ENCODE assay signal across 10 cellular contexts in genomic region chr11:118771481-118772278, GRCh38. TPM values are rescaled to one million over a fixed set of nuclear protein-coding genes. Genes with fewer than 3 reads are reported as not detected.
A peak's percentile ranks its signal among the peaks of the same experiment; 100 is the strongest.
DNase-seq lines count a peak whose midpoint lies in the region; ATAC-seq, FAIRE-seq and TF ChIP-seq lines count a peak whose summit lies in the region.
"Had no signal": no experiment of that assay in that cellular context is flagged by ENCODE, and none has a peak within 500 bp of the region (broad histone marks: within the 10 kb centered on the region; RNA-seq: fewer than 3 reads in every experiment).

No MANE protein-coding gene starts in this region.

- H3K36me3 ChIP-seq in A673 (ENCODE audit: insufficient read depth, low read length, poor library complexity, severe bottlenecking) (peaks cover 89% of the 10 kb centered on the region), HepG2 (replicated peaks in 1 of 2; ENCODE audit: control insufficient read depth in 1 of 2, insufficient read depth in 2 of 2, low read length in 2 of 2) (peaks cover 17 to 62% of the 10 kb centered on the region in 2 experiments; a peak in 4 of 5 replicates)

- peaks cover 79% of the 10 kb centered on the region for H3K4me1 Mint-ChIP-seq in activated B cell treated with CpG ODN at 0.5 μM for 24 hours
- H3K4me1 Mint-ChIP-seq in HFFc6 (ENCODE audit: low read depth), result peaks cover 25% of the 10 kb centered on the region

- WGBS in HepG2 (ENCODE audit: low lambda C conversion rate), result 91% methylated on average over 4 of the region's 4 CpGs

- DNase-seq in A673 (ENCODE audit: low spot score), result no peak
- no peak for DNase-seq in GM18507 (ENCODE audit: extremely low spot score, insufficient read length, low read depth)
- DNase-seq in activated B cell treated with CpG ODN at 0.5 μM for 24 hours, result no peak
- DNase-seq in HepG2 (ENCODE audit: low spot score), result no peak
- no peak for DNase-seq in stimulated activated CD4-positive, alpha-beta T cell treated with anti-CD3 and anti-CD28 coated beads, Interleukin-15, amount 100 ng/mL, for 24 hours
- no peak for DNase-seq in cerebellar nuclear complex (lab: John Stamatoyannopoulos, UW)
- no peak for DNase-seq in nucleus accumbens (lab: John Stamatoyannopoulos, UW)
- DNase-seq in HFFc6, result no peak
- DNase-seq: NCI-H1436 treated with DMSO at 0.1 percent for 48 hours had no signal

- ATAC-seq in activated B cell treated with CpG ODN at 0.5 μM for 24 hours (ENCODE audit: low read depth) (peak; percentile 7), HepG2 (no peak)
- ATAC-seq: Panc1 had no signal

- H2AFZ ChIP-seq in HepG2 (ENCODE audit: low read length), result no peak overlapping the region

- POLR2A ChIA-PET in A673 (lab: Charles Lee; ENCODE audit: low non-redundant PET), result no interaction called here
- POLR2A ChIA-PET in activated B cell treated with CpG ODN at 0.5 μM for 24 hours (lab: Charles Lee), result interaction anchor here (1.3 to 2.1 kb wide), 3 partner anchors 19 to 112 kb away, joined by 3 to 10 read pairs (median 6); partner anchors contain the start of genes CXCR5 and DDX6
- POLR2A ChIA-PET in HepG2 (lab: Yijun Ruan, JAX), result interaction anchor here (1.5 kb wide), 1 partner anchor 21 kb away, joined by 3 read pairs; no protein-coding TSS in a partner anchor

- H3K27ac ChIP-seq in A673 (ENCODE audit: low read depth, low read length, poor library complexity, severe bottlenecking), result peak overlapping the region; percentile 19
- H3K27ac ChIP-seq in HepG2 (ENCODE audit: extremely low read length, insufficient read depth, low read length), result no peak overlapping the region

- no peaks in the 10 kb centered on the region for H3K9me3 Mint-ChIP-seq in activated B cell treated with CpG ODN at 0.5 μM for 24 hours
- no peaks in the 10 kb centered on the region for H3K9me3 Mint-ChIP-seq in HFFc6

- H4K20me1 ChIP-seq in HepG2 (ENCODE audit: insufficient read depth, low read length), result peaks cover 39% of the 10 kb centered on the region

- CTCF ChIA-PET in A673 (lab: Charles Lee) (no interaction called here), activated B cell treated with CpG ODN at 0.5 μM for 24 hours (lab: Charles Lee) (interaction anchor here (0.8 to 1.9 kb wide), 2 partner anchors 14 to 124 kb away, joined by 3 to 5 read pairs; no protein-coding TSS in a partner anchor), HepG2 (lab: Yijun Ruan, JAX; ENCODE audit: low intra/inter-chr PET ratio, low total read pairs) (no interaction called here)

- FAIRE-seq in GM18507 (lab: Jason Lieb, UNC) (peak; percentile 56), HepG2 (lab: Jason Lieb, UNC) (no peak)

- intact Hi-C loops in A673 (cut with micrococcal nuclease; ENCODE audit: unreplicated experiment), result no loop called here
- intact Hi-C loops in activated B cell treated with CpG ODN at 0.5 μM for 24 hours (cut with micrococcal nuclease), result loop anchor here (2.0 to 5.0 kb wide), 2 partner anchors 13 to 79 kb away; no protein-coding TSS in a partner anchor
- intact Hi-C loops in HepG2 (cut with micrococcal nuclease; ENCODE audit: unreplicated experiment), result no loop called here

- TF ChIP-seq RAD21 in HepG2 (CRISPR knock-in tag; IDR thresholded peaks at IDR 0.05), result no peak

- no peak overlapping the region for H3K4me2 ChIP-seq in HepG2 (ENCODE audit: low read depth, low read length)

- H3K27me3 ChIP-seq in A673 (replicated peaks; ENCODE audit: insufficient read depth, low read depth, low read length, poor library complexity) (no peaks in the 10 kb centered on the region), HepG2 (ENCODE audit: control insufficient read depth in 1 of 2, insufficient read depth in 2 of 2, low read length in 2 of 2) (no peaks in the 10 kb centered on the region)

- TF ChIP-seq POLR2A in HepG2 (IDR thresholded peaks at IDR 0.05; ENCODE audit: insufficient read depth in 1 of 2, low read depth in 2 of 2, low read length in 2 of 2), result no peak

- H3K27ac Mint-ChIP-seq in activated B cell treated with CpG ODN at 0.5 μM for 24 hours, result peak overlapping the region; percentile 54
- H3K27ac Mint-ChIP-seq in HFFc6, result no peak overlapping the region

- no peak overlapping the region for H3K9ac ChIP-seq in HepG2 (ENCODE audit: insufficient read depth, low read depth, low read length)

- no peak overlapping the region for H3K4me3 ChIP-seq in A673 (ENCODE audit: low read depth, low read length, poor library complexity, severe bottlenecking)
- no peak overlapping the region for H3K4me3 ChIP-seq in HepG2 (replicated peaks in 1 of 3; ENCODE audit: insufficient read depth in 1 of 3, low read depth in 2 of 3, low read length in 3 of 3)

- H3K9me3 ChIP-seq in A673 (ENCODE audit: low read depth, low read length, poor library complexity, severe bottlenecking), result no peaks in the 10 kb centered on the region
- no peaks in the 10 kb centered on the region for H3K9me3 ChIP-seq in HepG2 (ENCODE audit: low read length)

- H3K27me3 Mint-ChIP-seq in activated B cell treated with CpG ODN at 0.5 μM for 24 hours (no peaks in the 10 kb centered on the region), HFFc6 (ENCODE audit: insufficient read depth) (peaks cover 2% of the 10 kb centered on the region; the same call in 1 of the 2 replicates)

- TF ChIP-seq CTCF in A673 (conservative IDR thresholded peaks at IDR 0.05; ENCODE audit: low read depth, low read length) (no peak), activated B cell treated with CpG ODN at 0.5 μM for 24 hours (IDR thresholded peaks at IDR 0.05) (no peak), HepG2 (CRISPR knock-in tag; IDR thresholded peaks at IDR 0.05) (no peak), HFFc6 (IDR thresholded peaks at IDR 0.05) (no peak)

- peaks cover 78% of the 10 kb centered on the region for H3K79me2 ChIP-seq in HepG2 (ENCODE audit: insufficient read depth, low read length)

- H3K4me3 Mint-ChIP-seq in activated B cell treated with CpG ODN at 0.5 μM for 24 hours (peak overlapping the region; percentile 69), HFFc6 (no peak overlapping the region)

- BruUV-seq in A673 (replicated peaks; lab: Mats Ljungman, UMichigan), result no TSS peak
- BruUV-seq in HepG2 (replicated peaks; lab: Mats Ljungman, UMichigan), result no TSS peak

- in situ Hi-C loops in HepG2 (cut with HindIII; ENCODE audit: extremely low pct_ligation_motif_present, low pct_unique_long_range_greater_than_20kb), result no loop called here

- H3K4me1 ChIP-seq in A673 (ENCODE audit: insufficient read depth, low read length, poor library complexity, severe bottlenecking) (no peaks in the 10 kb centered on the region), HepG2 (ENCODE audit: insufficient read depth, low read length) (peaks cover 48% of the 10 kb centered on the region)

- no peak for TF ChIP-seq EP300 in HepG2 (IDR thresholded peaks at IDR 0.05; ENCODE audit: low read depth in 2 of 2, low read length in 2 of 2)
- TF ChIP-seq EP300 in HepG2 (CRISPR knock-in tag; IDR thresholded peaks at IDR 0.05; ENCODE audit: borderline replicate concordance), result no peak

- H3K36me3 Mint-ChIP-seq in activated B cell treated with CpG ODN at 0.5 μM for 24 hours (ENCODE audit: low read depth) (peaks cover 91% of the 10 kb centered on the region), HFFc6 (ENCODE audit: low read depth) (peaks cover 13% of the 10 kb centered on the region; the same call in 1 of the 2 replicates)

TF ChIP-seq in HepG2, 621 proteins besides CTCF, POLR2A, EP300 and RAD21 (continues in another document):
- TF ChIP-seq TP53 (CRISPR knock-in tag; conservative IDR thresholded peaks at IDR 0.05) (no peak), RBM22 (optimal IDR thresholded peaks at IDR 0.05; ENCODE audit: low read length) (peak; percentile 63), ZSCAN31 (CRISPR knock-in tag; IDR thresholded peaks at IDR 0.05; ENCODE audit: low read depth) (no peak)
- TF ChIP-seq, protein P1, sequence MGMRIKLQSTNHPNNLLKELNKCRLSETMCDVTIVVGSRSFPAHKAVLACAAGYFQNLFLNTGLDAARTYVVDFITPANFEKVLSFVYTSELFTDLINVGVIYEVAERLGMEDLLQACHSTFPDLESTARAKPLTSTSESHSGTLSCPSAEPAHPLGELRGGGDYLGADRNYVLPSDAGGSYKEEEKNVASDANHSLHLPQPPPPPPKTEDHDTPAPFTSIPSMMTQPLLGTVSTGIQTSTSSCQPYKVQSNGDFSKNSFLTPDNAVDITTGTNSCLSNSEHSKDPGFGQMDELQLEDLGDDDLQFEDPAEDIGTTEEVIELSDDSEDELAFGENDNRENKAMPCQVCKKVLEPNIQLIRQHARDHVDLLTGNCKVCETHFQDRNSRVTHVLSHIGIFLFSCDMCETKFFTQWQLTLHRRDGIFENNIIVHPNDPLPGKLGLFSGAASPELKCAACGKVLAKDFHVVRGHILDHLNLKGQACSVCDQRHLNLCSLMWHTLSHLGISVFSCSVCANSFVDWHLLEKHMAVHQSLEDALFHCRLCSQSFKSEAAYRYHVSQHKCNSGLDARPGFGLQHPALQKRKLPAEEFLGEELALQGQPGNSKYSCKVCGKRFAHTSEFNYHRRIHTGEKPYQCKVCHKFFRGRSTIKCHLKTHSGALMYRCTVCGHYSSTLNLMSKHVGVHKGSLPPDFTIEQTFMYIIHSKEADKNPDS (CRISPR knock-in tag; IDR thresholded peaks at IDR 0.05), result no peak

RNA-seq across cellular contexts. Expression of gene DDX6, which starts 19.3 kb away (rescaled TPM):
- total RNA-seq in A673 (2021) (193 and 229 TPM in 2 replicates), activated B cell treated with CpG ODN at 0.5 μM for 24 hours (263 and 297 TPM in 2 replicates), HepG2 (2016; rRNA removed; fragmentation: Illumina TruSeq; extraction: Trizol) (59.2 and 163 TPM in 2 replicates)
- total RNA-seq in HepG2 (2016; cell fraction: cytosol; rRNA removed; fragmentation: Illumina TruSeq; extraction: Trizol; ENCODE audit: low read depth), result 12.6 and 14.7 TPM in 2 replicates
- total RNA-seq in HepG2 (2016; cell fraction: insoluble cytoplasmic fraction; rRNA removed; fragmentation: Illumina TruSeq; extraction: Trizol), result 58.3 and 151 TPM in 2 replicates
- total RNA-seq in HepG2 (2016; cell fraction: membrane; rRNA removed; fragmentation: Illumina TruSeq; extraction: Trizol), result 34.3 and 40.2 TPM in 2 replicates
- total RNA-seq in HepG2 (2016; cell fraction: nucleus; rRNA removed; fragmentation: Illumina TruSeq; extraction: Trizol), result 62.2 and 69.3 TPM in 2 replicates
- polyA plus RNA-seq in HepG2 (2011; rRNA removed), result 20.9 and 21.1 TPM in 2 replicates
- polyA plus RNA-seq in HepG2 (2011; cell fraction: cytosol; rRNA removed), result 7.3 and 13.0 TPM in 2 replicates
- 9.5 and 13.1 TPM in 2 replicates for polyA plus RNA-seq in HepG2 (2011; cell fraction: nucleus; rRNA removed)
- 21.3 and 26.4 TPM in 2 replicates for polyA plus RNA-seq in HepG2 (2012)
- 5.1 and 5.3 TPM in 2 replicates for polyA plus RNA-seq in HepG2 (2016; cell fraction: cytosol; fragmentation: Illumina TruSeq; extraction: Trizol; ENCODE audit: low read depth)
- 56.0 and 60.9 TPM in 2 replicates for polyA plus RNA-seq in HepG2 (2016; cell fraction: insoluble cytoplasmic fraction; fragmentation: Illumina TruSeq; extraction: Trizol; ENCODE audit: low read depth)
- 16.2 and 18.5 TPM in 2 replicates for polyA plus RNA-seq in HepG2 (2016; cell fraction: membrane; fragmentation: Illumina TruSeq; extraction: Trizol; ENCODE audit: low read depth)
- polyA plus RNA-seq in HepG2 (2016; cell fraction: nucleus; fragmentation: Illumina TruSeq; extraction: Trizol; ENCODE audit: insufficient read depth, low read depth), result 40.7 and 42.4 TPM in 2 replicates
- polyA minus RNA-seq in HepG2 (2011; rRNA and poly(A)+ RNA removed; ENCODE audit: low replicate concordance), result 23.3 and 39.3 TPM in 2 replicates
- 44.4 and 65.0 TPM in 2 replicates for polyA minus RNA-seq in HepG2 (2011; cell fraction: cytosol; rRNA and poly(A)+ RNA removed)
- polyA minus RNA-seq in HepG2 (2011; cell fraction: nucleus; rRNA and poly(A)+ RNA removed), result 69.1 and 80.8 TPM in 2 replicates
- total RNA-seq in HFFc6 (2021; fragmentation: NEBNext Ultra II Directional; extraction: Animal tissue kit (Norgen Biotek cat#: 25700)), result 100 to 1,000 TPM; 127 to 151 (median 133) TPM
